Comparison of ENCODE assay signal across 1 cellular context in the genomic region with DNA sequence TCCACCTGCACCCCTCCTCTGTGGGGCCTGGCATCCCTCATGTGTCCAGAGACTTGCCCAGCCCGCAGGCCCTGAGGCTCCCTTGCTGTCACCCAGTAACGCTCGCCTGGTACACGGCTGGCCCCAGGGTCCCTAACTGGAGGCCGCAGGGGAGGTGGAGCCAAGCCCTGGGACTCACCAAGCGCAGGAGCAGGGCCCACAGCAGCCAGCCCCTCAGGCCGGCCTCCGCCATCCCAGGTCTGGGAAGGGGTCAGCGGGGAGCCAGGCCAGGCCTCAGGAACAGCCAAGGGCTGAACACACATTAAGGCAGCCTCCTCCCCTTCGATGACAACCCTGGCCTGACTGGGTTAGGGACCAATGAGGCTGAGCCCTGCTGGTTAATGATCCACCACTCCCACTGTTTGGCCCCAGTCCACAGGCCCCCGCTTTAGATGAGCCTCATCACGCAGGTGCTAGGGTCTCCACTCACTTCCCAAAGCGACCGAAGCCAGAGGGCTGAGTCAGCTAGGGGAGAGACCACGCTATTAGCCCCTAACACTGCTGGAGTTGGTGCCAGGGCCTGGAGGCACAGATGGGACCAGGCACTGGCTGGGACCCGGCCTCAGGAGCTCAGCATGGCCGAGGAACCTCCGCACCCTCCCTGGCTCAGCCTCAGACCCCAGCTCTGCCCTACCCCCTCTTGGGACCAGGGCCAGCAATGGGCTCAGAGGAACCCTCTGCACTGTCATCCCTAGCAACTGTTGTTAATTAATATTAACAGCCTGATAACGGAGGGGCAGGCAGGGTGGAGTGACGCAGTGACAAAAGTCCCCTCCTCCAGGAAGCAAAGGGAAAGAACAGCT.
TF ChIP-seq lines count a peak whose summit lies in the region.

A gene with protein sequence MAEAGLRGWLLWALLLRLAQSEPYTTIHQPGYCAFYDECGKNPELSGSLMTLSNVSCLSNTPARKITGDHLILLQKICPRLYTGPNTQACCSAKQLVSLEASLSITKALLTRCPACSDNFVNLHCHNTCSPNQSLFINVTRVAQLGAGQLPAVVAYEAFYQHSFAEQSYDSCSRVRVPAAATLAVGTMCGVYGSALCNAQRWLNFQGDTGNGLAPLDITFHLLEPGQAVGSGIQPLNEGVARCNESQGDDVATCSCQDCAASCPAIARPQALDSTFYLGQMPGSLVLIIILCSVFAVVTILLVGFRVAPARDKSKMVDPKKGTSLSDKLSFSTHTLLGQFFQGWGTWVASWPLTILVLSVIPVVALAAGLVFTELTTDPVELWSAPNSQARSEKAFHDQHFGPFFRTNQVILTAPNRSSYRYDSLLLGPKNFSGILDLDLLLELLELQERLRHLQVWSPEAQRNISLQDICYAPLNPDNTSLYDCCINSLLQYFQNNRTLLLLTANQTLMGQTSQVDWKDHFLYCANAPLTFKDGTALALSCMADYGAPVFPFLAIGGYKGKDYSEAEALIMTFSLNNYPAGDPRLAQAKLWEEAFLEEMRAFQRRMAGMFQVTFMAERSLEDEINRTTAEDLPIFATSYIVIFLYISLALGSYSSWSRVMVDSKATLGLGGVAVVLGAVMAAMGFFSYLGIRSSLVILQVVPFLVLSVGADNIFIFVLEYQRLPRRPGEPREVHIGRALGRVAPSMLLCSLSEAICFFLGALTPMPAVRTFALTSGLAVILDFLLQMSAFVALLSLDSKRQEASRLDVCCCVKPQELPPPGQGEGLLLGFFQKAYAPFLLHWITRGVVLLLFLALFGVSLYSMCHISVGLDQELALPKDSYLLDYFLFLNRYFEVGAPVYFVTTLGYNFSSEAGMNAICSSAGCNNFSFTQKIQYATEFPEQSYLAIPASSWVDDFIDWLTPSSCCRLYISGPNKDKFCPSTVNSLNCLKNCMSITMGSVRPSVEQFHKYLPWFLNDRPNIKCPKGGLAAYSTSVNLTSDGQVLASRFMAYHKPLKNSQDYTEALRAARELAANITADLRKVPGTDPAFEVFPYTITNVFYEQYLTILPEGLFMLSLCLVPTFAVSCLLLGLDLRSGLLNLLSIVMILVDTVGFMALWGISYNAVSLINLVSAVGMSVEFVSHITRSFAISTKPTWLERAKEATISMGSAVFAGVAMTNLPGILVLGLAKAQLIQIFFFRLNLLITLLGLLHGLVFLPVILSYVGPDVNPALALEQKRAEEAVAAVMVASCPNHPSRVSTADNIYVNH (N-terminal part only) (minus strand): TSS at position 303 of the 842 bp plus-strand sequence. CDS start 71 bp downstream, at position 232.

TF ChIP-seq in HepG2, 621 proteins besides CTCF, POLR2A, EP300 and RAD21 (continued from another document and continues in another):
- TF ChIP-seq, protein P1, sequence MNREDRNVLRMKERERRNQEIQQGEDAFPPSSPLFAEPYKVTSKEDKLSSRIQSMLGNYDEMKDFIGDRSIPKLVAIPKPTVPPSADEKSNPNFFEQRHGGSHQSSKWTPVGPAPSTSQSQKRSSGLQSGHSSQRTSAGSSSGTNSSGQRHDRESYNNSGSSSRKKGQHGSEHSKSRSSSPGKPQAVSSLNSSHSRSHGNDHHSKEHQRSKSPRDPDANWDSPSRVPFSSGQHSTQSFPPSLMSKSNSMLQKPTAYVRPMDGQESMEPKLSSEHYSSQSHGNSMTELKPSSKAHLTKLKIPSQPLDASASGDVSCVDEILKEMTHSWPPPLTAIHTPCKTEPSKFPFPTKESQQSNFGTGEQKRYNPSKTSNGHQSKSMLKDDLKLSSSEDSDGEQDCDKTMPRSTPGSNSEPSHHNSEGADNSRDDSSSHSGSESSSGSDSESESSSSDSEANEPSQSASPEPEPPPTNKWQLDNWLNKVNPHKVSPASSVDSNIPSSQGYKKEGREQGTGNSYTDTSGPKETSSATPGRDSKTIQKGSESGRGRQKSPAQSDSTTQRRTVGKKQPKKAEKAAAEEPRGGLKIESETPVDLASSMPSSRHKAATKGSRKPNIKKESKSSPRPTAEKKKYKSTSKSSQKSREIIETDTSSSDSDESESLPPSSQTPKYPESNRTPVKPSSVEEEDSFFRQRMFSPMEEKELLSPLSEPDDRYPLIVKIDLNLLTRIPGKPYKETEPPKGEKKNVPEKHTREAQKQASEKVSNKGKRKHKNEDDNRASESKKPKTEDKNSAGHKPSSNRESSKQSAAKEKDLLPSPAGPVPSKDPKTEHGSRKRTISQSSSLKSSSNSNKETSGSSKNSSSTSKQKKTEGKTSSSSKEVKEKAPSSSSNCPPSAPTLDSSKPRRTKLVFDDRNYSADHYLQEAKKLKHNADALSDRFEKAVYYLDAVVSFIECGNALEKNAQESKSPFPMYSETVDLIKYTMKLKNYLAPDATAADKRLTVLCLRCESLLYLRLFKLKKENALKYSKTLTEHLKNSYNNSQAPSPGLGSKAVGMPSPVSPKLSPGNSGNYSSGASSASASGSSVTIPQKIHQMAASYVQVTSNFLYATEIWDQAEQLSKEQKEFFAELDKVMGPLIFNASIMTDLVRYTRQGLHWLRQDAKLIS (CRISPR knock-in tag; IDR thresholded peaks at IDR 0.05): peak; percentile 64; the same call in 1 of the 2 replicates
- TF ChIP-seq, protein P2, sequence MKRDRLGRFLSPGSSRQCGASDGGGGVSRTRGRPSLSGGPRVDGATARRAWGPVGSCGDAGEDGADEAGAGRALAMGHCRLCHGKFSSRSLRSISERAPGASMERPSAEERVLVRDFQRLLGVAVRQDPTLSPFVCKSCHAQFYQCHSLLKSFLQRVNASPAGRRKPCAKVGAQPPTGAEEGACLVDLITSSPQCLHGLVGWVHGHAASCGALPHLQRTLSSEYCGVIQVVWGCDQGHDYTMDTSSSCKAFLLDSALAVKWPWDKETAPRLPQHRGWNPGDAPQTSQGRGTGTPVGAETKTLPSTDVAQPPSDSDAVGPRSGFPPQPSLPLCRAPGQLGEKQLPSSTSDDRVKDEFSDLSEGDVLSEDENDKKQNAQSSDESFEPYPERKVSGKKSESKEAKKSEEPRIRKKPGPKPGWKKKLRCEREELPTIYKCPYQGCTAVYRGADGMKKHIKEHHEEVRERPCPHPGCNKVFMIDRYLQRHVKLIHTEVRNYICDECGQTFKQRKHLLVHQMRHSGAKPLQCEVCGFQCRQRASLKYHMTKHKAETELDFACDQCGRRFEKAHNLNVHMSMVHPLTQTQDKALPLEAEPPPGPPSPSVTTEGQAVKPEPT (CRISPR knock-in tag; IDR thresholded peaks at IDR 0.05; ENCODE audit: low read depth): no peak
- TF ChIP-seq FOSL2 (CRISPR knock-in tag; IDR thresholded peaks at IDR 0.05) (peak; percentile 78), GPN1 (CRISPR knock-in tag; IDR thresholded peaks at IDR 0.05; ENCODE audit: borderline replicate concordance) (no peak), TAF15 (IDR thresholded peaks at IDR 0.05; ENCODE audit: low read depth, low read length, poor library complexity, severe bottlenecking) (no peak), MED1 (CRISPR knock-in tag; IDR thresholded peaks at IDR 0.05) (peak; percentile 86), ZNF552 (CRISPR knock-in tag; IDR thresholded peaks at IDR 0.05; ENCODE audit: borderline replicate concordance) (0 out of 2 replicates have a peak, but pooled peaks have one; percentile 59), ZC3H4 (CRISPR knock-in tag; IDR thresholded peaks at IDR 0.05; ENCODE audit: borderline replicate concordance) (no peak; the same call in 1 of the 2 replicates), MBNL3 (CRISPR knock-in tag; conservative IDR thresholded peaks at IDR 0.05) (no peak), ZNF644 (CRISPR knock-in tag; IDR thresholded peaks at IDR 0.05; ENCODE audit: low read depth) (no peak), GATAD1 (CRISPR knock-in tag; IDR thresholded peaks at IDR 0.05) (peak; percentile 49; the same call in 1 of the 2 replicates), ZNF713 (CRISPR knock-in tag; IDR thresholded peaks at IDR 0.05) (peak; percentile 83; the same call in 1 of the 2 replicates), ZNF709 (CRISPR knock-in tag; IDR thresholded peaks at IDR 0.05) (peak; percentile 87; the same call in 1 of the 2 replicates), ATF7-NPFF (CRISPR knock-in tag; IDR thresholded peaks at IDR 0.05; ENCODE audit: low read depth) (peak; percentile 67), CBFB (CRISPR knock-in tag; IDR thresholded peaks at IDR 0.05) (no peak; the same call in none of the 2 replicates), POLR2G (IDR thresholded peaks at IDR 0.05; ENCODE audit: low read depth, low read length) (peak; percentile 97), ZNF782 (CRISPR knock-in tag; IDR thresholded peaks at IDR 0.05; ENCODE audit: borderline replicate concordance) (no peak; the same call in 1 of the 2 replicates), BRD4 (CRISPR knock-in tag; IDR thresholded peaks at IDR 0.05) (peak; percentile 38), SMARCE1 (IDR thresholded peaks at IDR 0.05; ENCODE audit: borderline replicate concordance) (no peak), ZNF816 (CRISPR knock-in tag; IDR thresholded peaks at IDR 0.05; ENCODE audit: borderline replicate concordance) (no peak), ZKSCAN5 (CRISPR knock-in tag; IDR thresholded peaks at IDR 0.05) (0 out of 2 replicates have a peak, but pooled peaks have one; percentile 16)
- TF ChIP-seq, protein P3, sequence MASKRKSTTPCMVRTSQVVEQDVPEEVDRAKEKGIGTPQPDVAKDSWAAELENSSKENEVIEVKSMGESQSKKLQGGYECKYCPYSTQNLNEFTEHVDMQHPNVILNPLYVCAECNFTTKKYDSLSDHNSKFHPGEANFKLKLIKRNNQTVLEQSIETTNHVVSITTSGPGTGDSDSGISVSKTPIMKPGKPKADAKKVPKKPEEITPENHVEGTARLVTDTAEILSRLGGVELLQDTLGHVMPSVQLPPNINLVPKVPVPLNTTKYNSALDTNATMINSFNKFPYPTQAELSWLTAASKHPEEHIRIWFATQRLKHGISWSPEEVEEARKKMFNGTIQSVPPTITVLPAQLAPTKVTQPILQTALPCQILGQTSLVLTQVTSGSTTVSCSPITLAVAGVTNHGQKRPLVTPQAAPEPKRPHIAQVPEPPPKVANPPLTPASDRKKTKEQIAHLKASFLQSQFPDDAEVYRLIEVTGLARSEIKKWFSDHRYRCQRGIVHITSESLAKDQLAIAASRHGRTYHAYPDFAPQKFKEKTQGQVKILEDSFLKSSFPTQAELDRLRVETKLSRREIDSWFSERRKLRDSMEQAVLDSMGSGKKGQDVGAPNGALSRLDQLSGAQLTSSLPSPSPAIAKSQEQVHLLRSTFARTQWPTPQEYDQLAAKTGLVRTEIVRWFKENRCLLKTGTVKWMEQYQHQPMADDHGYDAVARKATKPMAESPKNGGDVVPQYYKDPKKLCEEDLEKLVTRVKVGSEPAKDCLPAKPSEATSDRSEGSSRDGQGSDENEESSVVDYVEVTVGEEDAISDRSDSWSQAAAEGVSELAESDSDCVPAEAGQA (IDR thresholded peaks at IDR 0.05; ENCODE audit: low read depth): no peak; the same call in 1 of the 2 replicates
- TF ChIP-seq, protein P3 (CRISPR knock-in tag; IDR thresholded peaks at IDR 0.05; ENCODE audit: borderline replicate concordance): no peak
- TF ChIP-seq, protein P4, sequence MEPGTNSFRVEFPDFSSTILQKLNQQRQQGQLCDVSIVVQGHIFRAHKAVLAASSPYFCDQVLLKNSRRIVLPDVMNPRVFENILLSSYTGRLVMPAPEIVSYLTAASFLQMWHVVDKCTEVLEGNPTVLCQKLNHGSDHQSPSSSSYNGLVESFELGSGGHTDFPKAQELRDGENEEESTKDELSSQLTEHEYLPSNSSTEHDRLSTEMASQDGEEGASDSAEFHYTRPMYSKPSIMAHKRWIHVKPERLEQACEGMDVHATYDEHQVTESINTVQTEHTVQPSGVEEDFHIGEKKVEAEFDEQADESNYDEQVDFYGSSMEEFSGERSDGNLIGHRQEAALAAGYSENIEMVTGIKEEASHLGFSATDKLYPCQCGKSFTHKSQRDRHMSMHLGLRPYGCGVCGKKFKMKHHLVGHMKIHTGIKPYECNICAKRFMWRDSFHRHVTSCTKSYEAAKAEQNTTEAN (CRISPR knock-in tag; conservative IDR thresholded peaks at IDR 0.05): 0 out of 2 replicates have a peak, but pooled peaks have one; percentile 34
- TF ChIP-seq, protein P5, sequence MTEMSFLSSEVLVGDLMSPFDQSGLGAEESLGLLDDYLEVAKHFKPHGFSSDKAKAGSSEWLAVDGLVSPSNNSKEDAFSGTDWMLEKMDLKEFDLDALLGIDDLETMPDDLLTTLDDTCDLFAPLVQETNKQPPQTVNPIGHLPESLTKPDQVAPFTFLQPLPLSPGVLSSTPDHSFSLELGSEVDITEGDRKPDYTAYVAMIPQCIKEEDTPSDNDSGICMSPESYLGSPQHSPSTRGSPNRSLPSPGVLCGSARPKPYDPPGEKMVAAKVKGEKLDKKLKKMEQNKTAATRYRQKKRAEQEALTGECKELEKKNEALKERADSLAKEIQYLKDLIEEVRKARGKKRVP (CRISPR knock-in tag; IDR thresholded peaks at IDR 0.05): peak in 1 of 2 experiments; percentile 25; a peak in 1 of 4 replicates
- TF ChIP-seq, protein P6, sequence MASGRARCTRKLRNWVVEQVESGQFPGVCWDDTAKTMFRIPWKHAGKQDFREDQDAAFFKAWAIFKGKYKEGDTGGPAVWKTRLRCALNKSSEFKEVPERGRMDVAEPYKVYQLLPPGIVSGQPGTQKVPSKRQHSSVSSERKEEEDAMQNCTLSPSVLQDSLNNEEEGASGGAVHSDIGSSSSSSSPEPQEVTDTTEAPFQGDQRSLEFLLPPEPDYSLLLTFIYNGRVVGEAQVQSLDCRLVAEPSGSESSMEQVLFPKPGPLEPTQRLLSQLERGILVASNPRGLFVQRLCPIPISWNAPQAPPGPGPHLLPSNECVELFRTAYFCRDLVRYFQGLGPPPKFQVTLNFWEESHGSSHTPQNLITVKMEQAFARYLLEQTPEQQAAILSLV (CRISPR knock-in tag; IDR thresholded peaks at IDR 0.05; ENCODE audit: borderline replicate concordance): 0 out of 2 replicates have a peak, but pooled peaks have one; percentile 70
- TF ChIP-seq, protein P7, sequence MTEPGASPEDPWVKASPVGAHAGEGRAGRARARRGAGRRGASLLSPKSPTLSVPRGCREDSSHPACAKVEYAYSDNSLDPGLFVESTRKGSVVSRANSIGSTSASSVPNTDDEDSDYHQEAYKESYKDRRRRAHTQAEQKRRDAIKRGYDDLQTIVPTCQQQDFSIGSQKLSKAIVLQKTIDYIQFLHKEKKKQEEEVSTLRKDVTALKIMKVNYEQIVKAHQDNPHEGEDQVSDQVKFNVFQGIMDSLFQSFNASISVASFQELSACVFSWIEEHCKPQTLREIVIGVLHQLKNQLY (CRISPR knock-in tag; IDR thresholded peaks at IDR 0.05): peak; percentile 44; the same call in 1 of the 2 replicates
